ENCODE assay signal across 8 cellular contexts in genomic region chr7:131546583-131547111, GRCh38. TPM values are rescaled to one million over a fixed set of nuclear protein-coding genes. Genes with fewer than 3 reads are reported as not detected.
DNase-seq lines count a peak whose midpoint lies in the region; ATAC-seq lines count a peak whose summit lies in the region.

No MANE protein-coding gene starts in this region.

- intact Hi-C loops in right cardiac atrium (cut with DNase I), result loop anchor here in 1 of 4 donors (10.0 kb wide), 1 partner anchor 108 kb away; no protein-coding TSS in a partner anchor

- DNase-seq in G401 (ENCODE audit: low spot score) (peak; percentile 13), MG63 (peak; percentile 23), activated T-cell treated with anti-CD3 and anti-CD28 coated beads for 48 hours (ENCODE audit: low read depth) (peak; percentile 56), right cardiac atrium (peak in 2 of 3 donors; percentile 63 to 66), middle frontal gyrus (ENCODE audit: extremely low spot score, low spot score) (no peak)
- peak; percentile 17 for DNase-seq in stimulated activated naive B cell treated with anti-CD40 and anti-IgM and Interleukin-4, amounts not matched to agents 10 μg/mL and 1 μg/mL and 100 μg/mL, for 72 hours

- ATAC-seq in right cardiac atrium (no peak), GM19452 (IDR thresholded peaks at IDR 0.05; ENCODE audit: unreplicated experiment) (no peak), HG02798 (IDR thresholded peaks at IDR 0.05; ENCODE audit: poor library complexity, unreplicated experiment) (no peak)
- peak in 1 of 2 donors; percentile 25 for ATAC-seq in stimulated activated naive B cell treated with anti-CD40 and anti-IgM and Interleukin-4, amounts not matched to agents 10 μg/mL and 1 μg/mL and 100 μg/mL, for 72 hours (replicated peaks)

- H3K27ac Mint-ChIP-seq in stimulated activated naive B cell treated with anti-CD40 and anti-IgM and Interleukin-4, amounts not matched to agents 10 μg/mL and 1 μg/mL and 100 μg/mL, for 72 hours, result no peak overlapping the region

- H3K36me3 ChIP-seq in MG63, result no peaks in the 10 kb centered on the region

- WGBS in right cardiac atrium, result 81% methylated on average over 12 of the region's 12 CpGs

- in situ Hi-C loops in G401 (cut with HindIII; ENCODE audit: low sequenced_read_pairs), result no loop called here

- H3K27me3 Mint-ChIP-seq in stimulated activated naive B cell treated with anti-CD40 and anti-IgM and Interleukin-4, amounts not matched to agents 10 μg/mL and 1 μg/mL and 100 μg/mL, for 72 hours, result peaks cover 0 to 6% of the 10 kb centered on the region in 2 donors

- H3K4me1 ChIP-seq in right cardiac atrium (ENCODE audit: control insufficient read depth, insufficient read depth, low read length), result peaks cover 9% of the 10 kb centered on the region

- no peak overlapping the region for H3K27ac ChIP-seq in right cardiac atrium (ENCODE audit: low read length)

- H3K36me3 Mint-ChIP-seq in stimulated activated naive B cell treated with anti-CD40 and anti-IgM and Interleukin-4, amounts not matched to agents 10 μg/mL and 1 μg/mL and 100 μg/mL, for 72 hours, result peaks cover 0 to 6% of the 10 kb centered on the region in 2 donors

- no peak overlapping the region for H3K4me3 ChIP-seq in MG63
- H3K4me3 ChIP-seq in right cardiac atrium (ENCODE audit: low read length), result no peak overlapping the region

- H3K4me3 Mint-ChIP-seq in stimulated activated naive B cell treated with anti-CD40 and anti-IgM and Interleukin-4, amounts not matched to agents 10 μg/mL and 1 μg/mL and 100 μg/mL, for 72 hours, result no peak overlapping the region

- H3K9me3 ChIP-seq in MG63, result no peaks in the 10 kb centered on the region
- no peaks in the 10 kb centered on the region for H3K9me3 ChIP-seq in right cardiac atrium (ENCODE audit: control insufficient read depth, low read length)

- peaks cover 0 to 3% of the 10 kb centered on the region in 2 donors for H3K9me3 Mint-ChIP-seq in stimulated activated naive B cell treated with anti-CD40 and anti-IgM and Interleukin-4, amounts not matched to agents 10 μg/mL and 1 μg/mL and 100 μg/mL, for 72 hours

- peaks cover 8 to 10% of the 10 kb centered on the region in 2 donors for H3K4me1 Mint-ChIP-seq in stimulated activated naive B cell treated with anti-CD40 and anti-IgM and Interleukin-4, amounts not matched to agents 10 μg/mL and 1 μg/mL and 100 μg/mL, for 72 hours

- H3K27me3 ChIP-seq in MG63, result no peaks in the 10 kb centered on the region
- H3K27me3 ChIP-seq in right cardiac atrium (ENCODE audit: control insufficient read depth, insufficient read depth), result no peaks in the 10 kb centered on the region

RNA-seq across cellular contexts. Expression of gene PODXL, which starts 9.8 kb away (rescaled TPM):
- 0.62 and 0.92 TPM in 2 replicates for total RNA-seq in G401 (2014; rRNA removed; shearing (Covaris generic))
- 1.0 and 1.2 TPM in 2 replicates for total RNA-seq in MG63 (2014; rRNA removed; shearing (Covaris generic); ENCODE audit: low replicate concordance)
- total RNA-seq in right cardiac atrium, result 10 to 100 TPM; 60.7 to 81.1 (median 63.9) TPM
- 29.1 TPM for polyA plus RNA-seq in right cardiac atrium

Comparison
In these comparisons a context has a peak if more than half of its experiments do, and no peak if none do; other contexts are left out.
1. RNA of gene PODXL, which starts 9.8 kb away (total RNA-seq): 60.7 to 81.1 TPM in right cardiac atrium; 1.0 to 1.2 TPM in MG63 and 0.62 to 0.92 TPM in G401; every median in the first group is over 10 times any median in the second.